In genomic region chr1:46474580-46474979, GRCh38 we compare ENCODE assay signal across 1 cellular context.
TF ChIP-seq lines count a peak whose summit lies in the region.

No MANE protein-coding gene starts in this region.

TF ChIP-seq in GM23338, 12 proteins besides CTCF, POLR2A, EP300 and RAD21 (continued from another document):
- TF ChIP-seq ZNF462 (CRISPR knock-in tag; IDR thresholded peaks at IDR 0.05) (no peak), POLR2AphosphoS5 (IDR thresholded peaks at IDR 0.05; ENCODE audit: low read depth) (no peak), EZH2phosphoT487 (IDR thresholded peaks at IDR 0.05; ENCODE audit: unreplicated experiment) (no peak), ZNF114 (CRISPR knock-in tag; IDR thresholded peaks at IDR 0.05) (no peak), ETS1 (IDR thresholded peaks at IDR 0.05) (no peak), ZNF331 (CRISPR knock-in tag; IDR thresholded peaks at IDR 0.05; ENCODE audit: low read depth) (no peak), CREB1 (CRISPR knock-in tag; IDR thresholded peaks at IDR 0.05; ENCODE audit: low read depth) (no peak)
